In the genomic region with DNA sequence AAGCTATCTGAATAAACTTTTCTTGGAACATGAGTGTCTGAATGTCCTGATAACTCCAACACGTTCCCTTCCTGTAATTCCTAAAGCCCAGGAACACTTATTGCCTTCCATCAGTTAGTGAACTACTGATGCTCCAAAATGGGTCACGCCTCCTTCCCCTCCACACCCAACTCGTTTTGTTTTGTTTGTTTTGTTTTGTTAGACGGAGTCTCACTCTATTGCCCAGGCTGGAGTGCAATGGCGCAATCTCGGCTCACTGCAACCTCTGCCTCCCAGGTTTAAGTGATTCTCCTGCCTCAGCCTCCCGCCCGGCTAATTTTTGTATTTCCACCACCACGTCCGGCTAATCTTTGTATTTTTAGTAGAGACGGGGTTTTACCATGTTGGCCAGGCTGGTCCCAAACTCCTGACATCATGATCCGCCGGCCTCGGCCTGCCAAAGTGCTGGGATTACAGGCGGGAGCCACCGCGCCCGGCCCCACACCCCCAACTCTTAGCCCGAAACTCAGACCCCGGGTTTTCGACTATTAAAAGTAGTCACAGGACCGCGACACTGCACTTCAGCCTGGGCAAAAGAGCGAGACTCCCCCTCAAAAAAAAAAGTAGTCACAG, we compare ENCODE assay signal across 1 cellular context.
TF ChIP-seq lines count a peak whose summit lies in the region.

No MANE protein-coding gene starts in this region.

TF ChIP-seq in endothelial cell of umbilical vein, 7 proteins besides CTCF, POLR2A, EP300 and RAD21:
- TF ChIP-seq GATA2 (IDR thresholded peaks at IDR 0.05; ENCODE audit: insufficient read depth, insufficient read length, low read depth, low read length) (no peak), JUN (IDR thresholded peaks at IDR 0.05; ENCODE audit: borderline replicate concordance, insufficient read depth, insufficient read length, low read depth) (no peak), EZH2 (IDR thresholded peaks at IDR 0.05; ENCODE audit: borderline replicate concordance, low read depth, low read length, severe bottlenecking) (no peak)
